In genomic region chr7:44257213-44257612, GRCh38 we compare ENCODE assay signal across 9 cellular contexts. TPM values are rescaled to one million over a fixed set of nuclear protein-coding genes. Genes with fewer than 3 reads are reported as not detected.
DNase-seq lines count a peak whose midpoint lies in the region; ATAC-seq and TF ChIP-seq lines count a peak whose summit lies in the region.
"Had no signal": no experiment of that assay in that cellular context is flagged by ENCODE, and none has a peak within 500 bp of the region (broad histone marks: within the 10 kb centered on the region; RNA-seq: fewer than 3 reads in every experiment).

No MANE protein-coding gene starts in this region.

- WGBS in heart left ventricle, 4 donors: 92 to 100% (median 92%) methylated on average over 3 to 6 of the region's 6 CpGs
- 93 to 100% methylated on average over 2 to 3 of the region's 6 CpGs for WGBS in mesodermal cell (ENCODE audit: insufficient coverage in 2 of 2), 2 experiments
- WGBS in tibial nerve, 2 donors: 80 to 94% methylated on average over 1 to 6 of the region's 6 CpGs

- H3K4me1 ChIP-seq in heart left ventricle: peaks cover 18 to 70% (median 55%) of the 10 kb centered on the region in 12 donors
- peaks cover 28 to 34% of the 10 kb centered on the region in 2 donors for H3K4me1 ChIP-seq in ascending aorta
- H3K4me1 ChIP-seq in mesodermal cell (ENCODE audit: control insufficient read depth, insufficient read depth, low read length, poor library complexity, severe bottlenecking): peaks cover 33% of the 10 kb centered on the region
- H3K4me1 ChIP-seq in tibial nerve: peaks cover 0 to 40% (median 34%) of the 10 kb centered on the region in 4 donors
- H3K4me1 ChIP-seq in SJCRH30: peaks cover 12% of the 10 kb centered on the region

- DNase-seq in heart left ventricle (no peak), cardiac septum (ENCODE audit: low spot score) (no peak), ascending aorta (ENCODE audit: low spot score in 2 of 2) (no peak), tibial nerve (ENCODE audit: low spot score in 2 of 2) (no peak), CD1c-positive myeloid dendritic cell (ENCODE audit: extremely low spot score) (no peak), SJCRH30 (no peak), medulla oblongata (ENCODE audit: extremely low spot score) (no peak)

- H3K27me3 ChIP-seq in heart left ventricle (no peaks in the 10 kb centered on the region), ascending aorta (no peaks in the 10 kb centered on the region), tibial nerve (no peaks in the 10 kb centered on the region), SJCRH30 (0 out of 2 replicates have a peak, but pooled peaks cover 5% of the 10 kb centered on the region)

- H3K9me3 ChIP-seq in heart left ventricle (no peaks in the 10 kb centered on the region), ascending aorta (no peaks in the 10 kb centered on the region), mesodermal cell (ENCODE audit: control insufficient read depth, low read length) (no peaks in the 10 kb centered on the region), tibial nerve (no peaks in the 10 kb centered on the region), SJCRH30 (replicated peaks) (no peaks in the 10 kb centered on the region)

- H3K27ac ChIP-seq in heart left ventricle: peak overlapping the region; percentile 75 to 96 (median 88)
- H3K27ac ChIP-seq in ascending aorta: peak overlapping the region; percentile 91 to 95
- peak overlapping the region; percentile 64 for H3K27ac ChIP-seq in mesodermal cell (ENCODE audit: low read depth, low read length, severe bottlenecking)
- peak overlapping the region in 3 of 4 donors; percentile 66 to 84 (median 82) for H3K27ac ChIP-seq in tibial nerve
- no peak overlapping the region for H3K27ac ChIP-seq in SJCRH30
- H3K27ac ChIP-seq: KMS-11 had no signal

- no peak for TF ChIP-seq POLR2A in heart left ventricle (IDR thresholded peaks at IDR 0.05)
- no peak for TF ChIP-seq POLR2A in tibial nerve (IDR thresholded peaks at IDR 0.05)

- no peak for ATAC-seq in heart left ventricle

- no peak for TF ChIP-seq EP300 in tibial nerve (IDR thresholded peaks at IDR 0.05)

- intact Hi-C loops in heart left ventricle (cut with DNase I): loop anchor here in 2 of 10 donors (5.0 kb wide), 2 partner anchors 35 to 50 kb away; no protein-coding TSS in a partner anchor
- intact Hi-C loops in cardiac septum (cut with DNase I): loop anchor here (2.0 to 5.0 kb wide), 2 partner anchors 35 to 66 kb away; no protein-coding TSS in a partner anchor
- intact Hi-C loops in ascending aorta (cut with DNase I): loop anchor here (1.0 to 5.0 kb wide), 5 partner anchors 16 to 540 kb away; partner anchors contain the start of genes PPIA, TMED4 and ZMIZ2

- H3K36me3 ChIP-seq in heart left ventricle (no peaks in the 10 kb centered on the region), ascending aorta (no peaks in the 10 kb centered on the region), mesodermal cell (ENCODE audit: control insufficient read depth, insufficient read depth, low read length) (no peaks in the 10 kb centered on the region), tibial nerve (no peaks in the 10 kb centered on the region), SJCRH30 (no peaks in the 10 kb centered on the region)

- no peak overlapping the region for H3K4me3 ChIP-seq in heart left ventricle
- H3K4me3 ChIP-seq in ascending aorta: no peak overlapping the region
- H3K4me3 ChIP-seq in mesodermal cell (ENCODE audit: extremely low read depth, insufficient read depth, low read length, poor library complexity, severe bottlenecking): no peak overlapping the region
- no peak overlapping the region for H3K4me3 ChIP-seq in tibial nerve
- no peak overlapping the region for H3K4me3 ChIP-seq in SJCRH30

- no peak for TF ChIP-seq CTCF in heart left ventricle (IDR thresholded peaks at IDR 0.05)
- no peak for TF ChIP-seq CTCF in ascending aorta (IDR thresholded peaks at IDR 0.05)
- no peak for TF ChIP-seq CTCF in tibial nerve (IDR thresholded peaks at IDR 0.05)

RNA-seq across cellular contexts. Expression of gene YKT6, which starts 56.4 kb away (rescaled TPM):
- total RNA-seq in heart left ventricle: 10 to 100 TPM; 43.8 to 82.2 (median 46.6) TPM
- 100 to 1,000 TPM in 1 of 2 donors, 10 to 100 TPM in 1; 28.5 to 133 TPM for polyA plus RNA-seq in heart left ventricle
- 56.1 TPM for total RNA-seq in cardiac septum
- 40.1 TPM for total RNA-seq in ascending aorta
- polyA plus RNA-seq in mesodermal cell (2013, experiment 1 of 2): 114 TPM
- 95.7 TPM for polyA plus RNA-seq in mesodermal cell (2013, experiment 2 of 2)
- 10 to 100 TPM; 36.2 to 54.6 (median 43.6) TPM for total RNA-seq in tibial nerve
- 98.6 and 101 TPM in 2 replicates for total RNA-seq in SJCRH30 (2014; rRNA removed; shearing (Covaris generic))
